Comparison of ENCODE assay signal across 1 cellular context in genomic region chr11:68311155-68312116, GRCh38.
TF ChIP-seq lines count a peak whose summit lies in the region.

No MANE protein-coding gene starts in this region.

TF ChIP-seq in HepG2, 621 proteins besides CTCF, POLR2A, EP300 and RAD21 (continues in another document):
- TF ChIP-seq ZBTB39 (CRISPR knock-in tag; IDR thresholded peaks at IDR 0.05) (no peak), KIAA2018 (CRISPR knock-in tag; IDR thresholded peaks at IDR 0.05; ENCODE audit: borderline replicate concordance) (no peak), ZNF225 (CRISPR knock-in tag; IDR thresholded peaks at IDR 0.05) (no peak), DBP (CRISPR knock-in tag; IDR thresholded peaks at IDR 0.05; ENCODE audit: not compliant biosample characterization) (no peak), MYC (CRISPR knock-in tag; IDR thresholded peaks at IDR 0.05; ENCODE audit: borderline replicate concordance) (0 out of 2 replicates have a peak, but pooled peaks have one; percentile 20), ZNF513 (CRISPR knock-in tag; conservative IDR thresholded peaks at IDR 0.05) (no peak), POGK (CRISPR knock-in tag; conservative IDR thresholded peaks at IDR 0.05) (0 out of 2 replicates have a peak, but pooled peaks have one; percentile 43), ZNF607 (CRISPR knock-in tag; IDR thresholded peaks at IDR 0.05; ENCODE audit: borderline replicate concordance) (no peak), RBAK (CRISPR knock-in tag; IDR thresholded peaks at IDR 0.05) (no peak), ZNF678 (CRISPR knock-in tag; IDR thresholded peaks at IDR 0.05) (no peak), ONECUT2 (CRISPR knock-in tag; IDR thresholded peaks at IDR 0.05) (no peak), ARNT (IDR thresholded peaks at IDR 0.05) (no peak), PRPF4 (IDR thresholded peaks at IDR 0.05; ENCODE audit: low read depth, low read length, poor library complexity, severe bottlenecking) (peak; percentile 85), HNRNPUL1 (IDR thresholded peaks at IDR 0.05; ENCODE audit: low read depth, low read length) (no peak), ZNF782 (CRISPR knock-in tag; IDR thresholded peaks at IDR 0.05; ENCODE audit: borderline replicate concordance) (no peak), TFDP2 (CRISPR knock-in tag; IDR thresholded peaks at IDR 0.05) (no peak), ZBTB33 (CRISPR knock-in tag; IDR thresholded peaks at IDR 0.05) (peak; percentile 84; the same call in 1 of the 2 replicates), ZHX2 (IDR thresholded peaks at IDR 0.05; ENCODE audit: low read depth) (no peak), ZHX2 (CRISPR knock-in tag; IDR thresholded peaks at IDR 0.05; ENCODE audit: borderline replicate concordance) (no peak), ATF5 (CRISPR knock-in tag; IDR thresholded peaks at IDR 0.05; ENCODE audit: low read depth) (no peak), ZNF639 (CRISPR knock-in tag; conservative IDR thresholded peaks at IDR 0.05) (no peak), ZFP37 (CRISPR knock-in tag; IDR thresholded peaks at IDR 0.05; ENCODE audit: borderline replicate concordance) (no peak)
